1 cellular context compared by ENCODE assay signal in genomic region chr6:10451394-10451793, GRCh38.
TF ChIP-seq lines count a peak whose summit lies in the region.

No MANE protein-coding gene starts in this region.

TF ChIP-seq in HEK293T, 16 proteins besides CTCF, POLR2A, EP300 and RAD21:
- no peak for TF ChIP-seq ZNF384 (IDR thresholded peaks at IDR 0.05)
- no peak for TF ChIP-seq FOXK2 (IDR thresholded peaks at IDR 0.05)
- TF ChIP-seq SUZ12 (IDR thresholded peaks at IDR 0.05): no peak
- no peak for TF ChIP-seq CTBP1 (IDR thresholded peaks at IDR 0.05; ENCODE audit: borderline replicate concordance)
- TF ChIP-seq SP1 (IDR thresholded peaks at IDR 0.05): no peak
- TF ChIP-seq ARNT (IDR thresholded peaks at IDR 0.05): no peak
- TF ChIP-seq FOXM1 (IDR thresholded peaks at IDR 0.05; ENCODE audit: borderline replicate concordance): no peak
- no peak for TF ChIP-seq PKNOX1 (IDR thresholded peaks at IDR 0.05)
- no peak for TF ChIP-seq NFRKB (IDR thresholded peaks at IDR 0.05)
- no peak for TF ChIP-seq ELF4 (IDR thresholded peaks at IDR 0.05)
- no peak for TF ChIP-seq TARDBP (IDR thresholded peaks at IDR 0.05)
- TF ChIP-seq BHLHE40 (IDR thresholded peaks at IDR 0.05; ENCODE audit: borderline replicate concordance): no peak
- TF ChIP-seq LEF1 (IDR thresholded peaks at IDR 0.05; ENCODE audit: borderline replicate concordance): no peak
- no peak for TF ChIP-seq FOXA1 (IDR thresholded peaks at IDR 0.05)
- TF ChIP-seq HDGF (IDR thresholded peaks at IDR 0.05; ENCODE audit: borderline replicate concordance): no peak
- no peak for TF ChIP-seq L3MBTL2 (conservative IDR thresholded peaks at IDR 0.05)
TF ChIP-seq in HEK293T: peak in this region for 0.
